Comparison of ENCODE assay signal across 9 cellular contexts in genomic region chr7:158809596-158809995, GRCh38. TPM values are rescaled to one million over a fixed set of nuclear protein-coding genes. Genes with fewer than 3 reads are reported as not detected.
DNase-seq lines count a peak whose midpoint lies in the region; ATAC-seq, FAIRE-seq and TF ChIP-seq lines count a peak whose summit lies in the region.
"Had no signal": no experiment of that assay in that cellular context is flagged by ENCODE, and none has a peak within 500 bp of the region (broad histone marks: within the 10 kb centered on the region; RNA-seq: fewer than 3 reads in every experiment).

No MANE protein-coding gene starts in this region.

- H2AFZ ChIP-seq in DND-41 (ENCODE audit: low read depth, low read length) = no peak overlapping the region

- peaks cover 97% of the 10 kb centered on the region for H3K79me2 ChIP-seq in DND-41 (ENCODE audit: insufficient read depth, low read length)

- TF ChIP-seq POLR2A in body of pancreas (IDR thresholded peaks at IDR 0.05) = no peak

- H3K4me2 ChIP-seq in DND-41 (ENCODE audit: insufficient read depth, low read length) = no peak overlapping the region

- H3K36me3 ChIP-seq in DND-41 (ENCODE audit: insufficient read depth, low read length) = peaks cover 62% of the 10 kb centered on the region
- H3K36me3 ChIP-seq in pancreas = no peaks in the 10 kb centered on the region
- no peaks in the 10 kb centered on the region; the same call in 1 of the 2 replicates for H3K36me3 ChIP-seq in H7 (replicated peaks; ENCODE audit: control insufficient read depth, insufficient read depth, low read length)
- no peaks in the 10 kb centered on the region for H3K36me3 ChIP-seq in body of pancreas (replicated peaks in 1 of 2; ENCODE audit: insufficient read depth in 1 of 2, low read depth in 2 of 2)

- in situ Hi-C loops in astrocyte of the spinal cord (cut with HindIII; ENCODE audit: low sequenced_read_pairs) = no loop called here

- DNase-seq in DND-41 (no peak), astrocyte of the spinal cord (ENCODE audit: low read depth, low spot score) (peak; percentile 39), pancreas (no peak), H7 (no peak), body of pancreas (no peak), NCI-H1436 (lab: John Stamatoyannopoulos, UW) (no peak)

- no peak overlapping the region for H3K9ac ChIP-seq in DND-41 (ENCODE audit: low read depth, low read length)

- H3K4me3 ChIP-seq in DND-41 (ENCODE audit: low read depth in 1 of 2, low read length in 2 of 2) = no peak overlapping the region
- no peak overlapping the region for H3K4me3 ChIP-seq in astrocyte of the spinal cord (ENCODE audit: low read depth, low read length)
- no peak overlapping the region for H3K4me3 ChIP-seq in pancreas
- H3K4me3 ChIP-seq in H7 (ENCODE audit: insufficient read depth, low read depth, low read length) = no peak overlapping the region
- H3K4me3 ChIP-seq in body of pancreas = no peak overlapping the region

- H3K9me3 ChIP-seq in DND-41 (ENCODE audit: insufficient read depth, low read length, severe bottlenecking) = peaks cover 4% of the 10 kb centered on the region
- H3K9me3 ChIP-seq in pancreas = no peaks in the 10 kb centered on the region
- no peaks in the 10 kb centered on the region for H3K9me3 ChIP-seq in body of pancreas

- FAIRE-seq in pancreas (lab: Jason Lieb, UNC) = no peak
- FAIRE-seq: endometrium had no signal

- no peak for TF ChIP-seq CTCF in DND-41 (IDR thresholded peaks at IDR 0.05; ENCODE audit: borderline replicate concordance, extremely low read depth, low read length, poor library complexity, severe bottlenecking)
- TF ChIP-seq CTCF in astrocyte of the spinal cord (IDR thresholded peaks at IDR 0.05; ENCODE audit: low read depth, low read length) = no peak
- no peak for TF ChIP-seq CTCF in pancreas (IDR thresholded peaks at IDR 0.05)
- TF ChIP-seq CTCF in body of pancreas (IDR thresholded peaks at IDR 0.05) = no peak

- H3K27ac ChIP-seq in DND-41 (ENCODE audit: low read length) (0 out of 2 replicates have a peak overlapping the region, but pooled peaks have one; percentile 14), pancreas (no peak overlapping the region), body of pancreas (no peak overlapping the region)

- no peaks in the 10 kb centered on the region for H3K27me3 ChIP-seq in DND-41 (ENCODE audit: insufficient read depth, low read length, poor library complexity)
- no peaks in the 10 kb centered on the region for H3K27me3 ChIP-seq in pancreas
- no peaks in the 10 kb centered on the region for H3K27me3 ChIP-seq in H7 (ENCODE audit: control insufficient read depth, insufficient read depth, low read length)
- H3K27me3 ChIP-seq in body of pancreas = no peaks in the 10 kb centered on the region

- peaks cover 24% of the 10 kb centered on the region for H4K20me1 ChIP-seq in DND-41 (ENCODE audit: insufficient read depth, low read length)

- intact Hi-C loops in pancreas (cut with DNase I) = no loop called here
- intact Hi-C loops in body of pancreas (cut with DNase I) = no loop called here

- 87 to 94% methylated on average over 1 of the region's 1 CpG for WGBS in pancreas, 2 donors
- 85 to 91% methylated on average over 1 of the region's 1 CpG for WGBS in body of pancreas, 2 donors

- ATAC-seq in DND-41 (ENCODE audit: insufficient read depth, low read depth) (no peak), GM19463 (IDR thresholded peaks at IDR 0.05; ENCODE audit: unreplicated experiment) (peak; percentile 97), HG03354 (IDR thresholded peaks at IDR 0.05; ENCODE audit: poor library complexity, severe bottlenecking, unreplicated experiment) (peak; percentile 94), pancreas (no peak), body of pancreas (no peak)

- H3K4me1 ChIP-seq in DND-41 (ENCODE audit: insufficient read depth, low read length) (peaks cover 31% of the 10 kb centered on the region), pancreas (peaks cover 12 to 13% (median 13%) of the 10 kb centered on the region in 3 donors), body of pancreas (peaks cover 12% of the 10 kb centered on the region)

RNA-seq across cellular contexts. Expression of gene ESYT2, which starts 19.7 kb away (rescaled TPM):
- 10 to 100 TPM; 25.4 to 31.8 (median 28.6) TPM for total RNA-seq in pancreas
- polyA plus RNA-seq in pancreas = 10 to 100 TPM in 1 of 2 donors, 1 to 10 TPM in 1; 8.1 to 15.0 TPM
- 33.1 and 41.0 TPM in 2 replicates for total RNA-seq in H7 (2014; rRNA removed; shearing (Covaris generic))
- 10 to 100 TPM; 35.9 to 40.5 TPM for total RNA-seq in body of pancreas

RNA-seq across cellular contexts. Expression of gene DYNC2I1, which starts 46.8 kb away (rescaled TPM):
- 1 to 10 TPM; 5.9 to 8.3 (median 6.7) TPM for total RNA-seq in pancreas
- polyA plus RNA-seq in pancreas = 10 to 100 TPM; 13.2 to 13.5 TPM
- total RNA-seq in H7 (2014; rRNA removed; shearing (Covaris generic)) = 5.5 and 11.8 TPM in 2 replicates
- total RNA-seq in body of pancreas = 10 to 100 TPM; 13.7 to 14.8 TPM

Comparison
In these comparisons a context has a peak if more than half of its experiments do, and no peak if none do; other contexts are left out.
1. ATAC-seq: peak in GM19463 (single experiment) and HG03354 (single experiment); none in DND-41 (single experiment), pancreas (0 of 4) and body of pancreas (single experiment).